17 cellular contexts compared by ENCODE assay signal in genomic region chr17:64297467-64298088, GRCh38.
"Had no signal": no experiment of that assay in that cellular context is flagged by ENCODE, and none has a peak within 500 bp of the region (broad histone marks: within the 10 kb centered on the region; RNA-seq: fewer than 3 reads in every experiment).

No MANE protein-coding gene starts in this region.

- H3K36me3 Mint-ChIP-seq: natural killer cell; stimulated activated effector memory CD8-positive, alpha-beta T cell treated with anti-CD3 and anti-CD28 coated beads, Interleukin-12 subunit alpha, Interleukin-12 subunit beta, amount 100 ng/mL, for 72 hours had no signal

- H3K4me1 Mint-ChIP-seq: natural killer cell; stimulated activated effector memory CD8-positive, alpha-beta T cell treated with anti-CD3 and anti-CD28 coated beads, Interleukin-12 subunit alpha, Interleukin-12 subunit beta, amount 100 ng/mL, for 72 hours had no signal

- H3K4me3 Mint-ChIP-seq: effector memory CD8-positive, alpha-beta T cell; natural killer cell; stimulated activated effector memory CD8-positive, alpha-beta T cell treated with anti-CD3 and anti-CD28 coated beads, Interleukin-12 subunit alpha, Interleukin-12 subunit beta, amount 100 ng/mL, for 72 hours had no signal

- DNase-seq: cerebellar nuclear complex; cortex of kidney; effector memory CD8-positive, alpha-beta T cell; head of caudate nucleus; kidney; left lung; natural killer cell; right lobe of liver; stimulated activated CD4-positive, alpha-beta T cell treated with anti-CD3 and anti-CD28 coated beads, Interleukin-2, amount 100 ng/mL, for 24 hours; stimulated activated CD4-positive, alpha-beta T cell treated with anti-CD3 and anti-CD28 coated beads, Interleukin-4, amount 100 ng/mL, for 24 hours; stimulated activated naive CD8-positive, alpha-beta T cell treated with anti-CD3 and anti-CD28 coated beads, Interleukin-15, Interleukin-2, amounts not matched to agents 100 U/mL and 50 U/mL, for 24 hours; substantia nigra; testis; tibial artery; upper lobe of left lung had no signal

- ATAC-seq: effector memory CD8-positive, alpha-beta T cell; left lung; natural killer cell; right lobe of liver; stimulated activated effector memory CD8-positive, alpha-beta T cell treated with anti-CD3 and anti-CD28 coated beads, Interleukin-12 subunit alpha, Interleukin-12 subunit beta, amount 100 ng/mL, for 72 hours; stimulated activated naive CD8-positive, alpha-beta T cell treated with anti-CD3 and anti-CD28 coated beads, Interleukin-15, Interleukin-2, amounts not matched to agents 100 U/mL and 50 U/mL, for 24 hours had no signal

- H3K9me3 Mint-ChIP-seq: effector memory CD8-positive, alpha-beta T cell; natural killer cell; stimulated activated effector memory CD8-positive, alpha-beta T cell treated with anti-CD3 and anti-CD28 coated beads, Interleukin-12 subunit alpha, Interleukin-12 subunit beta, amount 100 ng/mL, for 72 hours had no signal

- H3K27me3 Mint-ChIP-seq: progenitor cell of endocrine pancreas had no signal
